ENCODE assay signal across 1 cellular context in the genomic region with DNA sequence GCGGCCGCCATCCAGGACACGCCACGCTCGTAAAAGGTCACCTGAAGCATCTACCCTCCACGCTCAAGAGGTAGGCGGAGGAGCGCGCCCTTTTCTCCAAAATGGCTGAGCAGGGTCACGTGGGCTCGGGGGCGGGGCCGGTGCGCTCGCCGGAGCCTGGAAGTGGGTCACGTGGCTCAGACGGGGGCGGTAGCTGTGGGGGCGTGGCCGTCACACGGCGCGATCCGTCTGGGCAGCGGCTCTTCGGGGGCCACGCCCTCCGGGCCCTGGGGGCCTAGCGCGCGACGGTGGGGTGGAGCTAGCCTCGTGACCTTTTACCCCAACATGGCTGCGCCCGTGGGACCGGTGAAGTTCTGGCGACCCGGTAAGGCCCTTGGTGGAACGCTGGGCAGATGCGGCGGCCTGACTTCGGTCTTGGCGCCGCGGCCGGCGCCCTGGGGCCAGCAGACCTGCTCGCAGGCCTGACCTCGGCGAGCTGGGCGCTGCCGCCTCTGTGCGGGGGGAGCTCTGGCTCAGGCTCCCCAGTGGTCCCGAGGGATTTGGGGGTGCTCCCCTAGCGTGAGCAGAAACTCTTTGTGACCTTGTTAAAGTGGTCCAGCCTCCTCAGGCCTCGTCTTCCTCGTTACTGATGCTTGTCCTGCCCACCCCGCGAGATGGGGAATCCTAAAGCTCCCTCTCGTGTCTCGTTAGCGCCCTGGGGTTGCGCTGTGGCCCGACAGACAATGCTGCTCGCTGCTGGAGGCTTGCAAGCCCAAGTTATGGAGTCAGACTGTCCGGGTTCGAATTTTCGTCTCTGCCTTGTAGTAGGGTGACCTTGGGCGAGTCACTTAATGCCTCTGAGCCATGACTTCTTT.
A peak's percentile ranks its signal among the peaks of the same experiment; 100 is the strongest.
TF ChIP-seq lines count a peak whose summit lies in the region.

A gene with protein sequence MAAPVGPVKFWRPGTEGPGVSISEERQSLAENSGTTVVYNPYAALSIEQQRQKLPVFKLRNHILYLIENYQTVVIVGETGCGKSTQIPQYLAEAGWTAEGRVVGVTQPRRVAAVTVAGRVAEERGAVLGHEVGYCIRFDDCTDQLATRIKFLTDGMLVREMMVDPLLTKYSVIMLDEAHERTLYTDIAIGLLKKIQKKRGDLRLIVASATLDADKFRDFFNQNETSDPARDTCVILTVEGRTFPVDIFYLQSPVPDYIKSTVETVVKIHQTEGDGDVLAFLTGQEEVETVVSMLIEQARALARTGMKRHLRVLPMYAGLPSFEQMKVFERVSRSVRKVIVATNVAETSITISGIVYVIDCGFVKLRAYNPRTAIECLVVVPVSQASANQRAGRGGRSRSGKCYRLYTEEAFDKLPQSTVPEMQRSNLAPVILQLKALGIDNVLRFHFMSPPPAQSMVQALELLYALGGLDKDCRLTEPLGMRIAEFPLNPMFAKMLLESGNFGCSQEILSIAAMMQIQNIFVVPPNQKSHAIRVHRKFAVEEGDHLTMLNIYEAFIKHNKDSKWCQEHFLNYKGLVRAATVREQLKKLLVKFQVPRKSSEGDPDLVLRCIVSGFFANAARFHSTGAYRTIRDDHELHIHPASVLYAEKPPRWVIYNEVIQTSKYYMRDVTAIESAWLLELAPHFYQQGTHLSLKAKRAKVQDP (plus strand): TSS at position 301 of the 854 bp plus-strand sequence. CDS start 24 bp downstream, at position 325.

TF ChIP-seq in K562, 482 proteins besides CTCF, POLR2A, EP300 and RAD21 (continued from another document and continues in another):
- TF ChIP-seq, protein P1, sequence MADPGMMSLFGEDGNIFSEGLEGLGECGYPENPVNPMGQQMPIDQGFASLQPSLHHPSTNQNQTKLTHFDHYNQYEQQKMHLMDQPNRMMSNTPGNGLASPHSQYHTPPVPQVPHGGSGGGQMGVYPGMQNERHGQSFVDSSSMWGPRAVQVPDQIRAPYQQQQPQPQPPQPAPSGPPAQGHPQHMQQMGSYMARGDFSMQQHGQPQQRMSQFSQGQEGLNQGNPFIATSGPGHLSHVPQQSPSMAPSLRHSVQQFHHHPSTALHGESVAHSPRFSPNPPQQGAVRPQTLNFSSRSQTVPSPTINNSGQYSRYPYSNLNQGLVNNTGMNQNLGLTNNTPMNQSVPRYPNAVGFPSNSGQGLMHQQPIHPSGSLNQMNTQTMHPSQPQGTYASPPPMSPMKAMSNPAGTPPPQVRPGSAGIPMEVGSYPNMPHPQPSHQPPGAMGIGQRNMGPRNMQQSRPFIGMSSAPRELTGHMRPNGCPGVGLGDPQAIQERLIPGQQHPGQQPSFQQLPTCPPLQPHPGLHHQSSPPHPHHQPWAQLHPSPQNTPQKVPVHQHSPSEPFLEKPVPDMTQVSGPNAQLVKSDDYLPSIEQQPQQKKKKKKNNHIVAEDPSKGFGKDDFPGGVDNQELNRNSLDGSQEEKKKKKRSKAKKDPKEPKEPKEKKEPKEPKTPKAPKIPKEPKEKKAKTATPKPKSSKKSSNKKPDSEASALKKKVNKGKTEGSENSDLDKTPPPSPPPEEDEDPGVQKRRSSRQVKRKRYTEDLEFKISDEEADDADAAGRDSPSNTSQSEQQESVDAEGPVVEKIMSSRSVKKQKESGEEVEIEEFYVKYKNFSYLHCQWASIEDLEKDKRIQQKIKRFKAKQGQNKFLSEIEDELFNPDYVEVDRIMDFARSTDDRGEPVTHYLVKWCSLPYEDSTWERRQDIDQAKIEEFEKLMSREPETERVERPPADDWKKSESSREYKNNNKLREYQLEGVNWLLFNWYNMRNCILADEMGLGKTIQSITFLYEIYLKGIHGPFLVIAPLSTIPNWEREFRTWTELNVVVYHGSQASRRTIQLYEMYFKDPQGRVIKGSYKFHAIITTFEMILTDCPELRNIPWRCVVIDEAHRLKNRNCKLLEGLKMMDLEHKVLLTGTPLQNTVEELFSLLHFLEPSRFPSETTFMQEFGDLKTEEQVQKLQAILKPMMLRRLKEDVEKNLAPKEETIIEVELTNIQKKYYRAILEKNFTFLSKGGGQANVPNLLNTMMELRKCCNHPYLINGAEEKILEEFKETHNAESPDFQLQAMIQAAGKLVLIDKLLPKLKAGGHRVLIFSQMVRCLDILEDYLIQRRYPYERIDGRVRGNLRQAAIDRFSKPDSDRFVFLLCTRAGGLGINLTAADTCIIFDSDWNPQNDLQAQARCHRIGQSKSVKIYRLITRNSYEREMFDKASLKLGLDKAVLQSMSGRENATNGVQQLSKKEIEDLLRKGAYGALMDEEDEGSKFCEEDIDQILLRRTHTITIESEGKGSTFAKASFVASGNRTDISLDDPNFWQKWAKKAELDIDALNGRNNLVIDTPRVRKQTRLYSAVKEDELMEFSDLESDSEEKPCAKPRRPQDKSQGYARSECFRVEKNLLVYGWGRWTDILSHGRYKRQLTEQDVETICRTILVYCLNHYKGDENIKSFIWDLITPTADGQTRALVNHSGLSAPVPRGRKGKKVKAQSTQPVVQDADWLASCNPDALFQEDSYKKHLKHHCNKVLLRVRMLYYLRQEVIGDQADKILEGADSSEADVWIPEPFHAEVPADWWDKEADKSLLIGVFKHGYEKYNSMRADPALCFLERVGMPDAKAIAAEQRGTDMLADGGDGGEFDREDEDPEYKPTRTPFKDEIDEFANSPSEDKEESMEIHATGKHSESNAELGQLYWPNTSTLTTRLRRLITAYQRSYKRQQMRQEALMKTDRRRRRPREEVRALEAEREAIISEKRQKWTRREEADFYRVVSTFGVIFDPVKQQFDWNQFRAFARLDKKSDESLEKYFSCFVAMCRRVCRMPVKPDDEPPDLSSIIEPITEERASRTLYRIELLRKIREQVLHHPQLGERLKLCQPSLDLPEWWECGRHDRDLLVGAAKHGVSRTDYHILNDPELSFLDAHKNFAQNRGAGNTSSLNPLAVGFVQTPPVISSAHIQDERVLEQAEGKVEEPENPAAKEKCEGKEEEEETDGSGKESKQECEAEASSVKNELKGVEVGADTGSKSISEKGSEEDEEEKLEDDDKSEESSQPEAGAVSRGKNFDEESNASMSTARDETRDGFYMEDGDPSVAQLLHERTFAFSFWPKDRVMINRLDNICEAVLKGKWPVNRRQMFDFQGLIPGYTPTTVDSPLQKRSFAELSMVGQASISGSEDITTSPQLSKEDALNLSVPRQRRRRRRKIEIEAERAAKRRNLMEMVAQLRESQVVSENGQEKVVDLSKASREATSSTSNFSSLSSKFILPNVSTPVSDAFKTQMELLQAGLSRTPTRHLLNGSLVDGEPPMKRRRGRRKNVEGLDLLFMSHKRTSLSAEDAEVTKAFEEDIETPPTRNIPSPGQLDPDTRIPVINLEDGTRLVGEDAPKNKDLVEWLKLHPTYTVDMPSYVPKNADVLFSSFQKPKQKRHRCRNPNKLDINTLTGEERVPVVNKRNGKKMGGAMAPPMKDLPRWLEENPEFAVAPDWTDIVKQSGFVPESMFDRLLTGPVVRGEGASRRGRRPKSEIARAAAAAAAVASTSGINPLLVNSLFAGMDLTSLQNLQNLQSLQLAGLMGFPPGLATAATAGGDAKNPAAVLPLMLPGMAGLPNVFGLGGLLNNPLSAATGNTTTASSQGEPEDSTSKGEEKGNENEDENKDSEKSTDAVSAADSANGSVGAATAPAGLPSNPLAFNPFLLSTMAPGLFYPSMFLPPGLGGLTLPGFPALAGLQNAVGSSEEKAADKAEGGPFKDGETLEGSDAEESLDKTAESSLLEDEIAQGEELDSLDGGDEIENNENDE (IDR thresholded peaks at IDR 0.05; ENCODE audit: low read depth, low read length) = no peak
- TF ChIP-seq SRSF3 (IDR thresholded peaks at IDR 0.05; ENCODE audit: insufficient read depth, low read length) (no peak), ATF7 (IDR thresholded peaks at IDR 0.05) (peak; percentile 50), ZNF324 (CRISPR knock-in tag; IDR thresholded peaks at IDR 0.05) (peak; percentile 35; the same call in 1 of the 2 replicates), LEF1 (IDR thresholded peaks at IDR 0.05) (no peak; the same call in 1 of the 2 replicates), SRSF7 (optimal IDR thresholded peaks at IDR 0.05; ENCODE audit: low read depth, low read length) (no peak), PHB2 (IDR thresholded peaks at IDR 0.05; ENCODE audit: low read depth) (no peak), ZKSCAN8 (CRISPR knock-in tag; IDR thresholded peaks at IDR 0.05) (no peak), JUN (IDR thresholded peaks at IDR 0.05; ENCODE audit: borderline replicate concordance, low read depth, low read length) (peak; percentile 71; the same call in 1 of the 2 replicates), JUN (CRISPR knock-in tag; IDR thresholded peaks at IDR 0.05; ENCODE audit: borderline replicate concordance) (no peak), TEAD4 (IDR thresholded peaks at IDR 0.05; ENCODE audit: low read length) (no peak), TEAD4 (CRISPR knock-in tag; IDR thresholded peaks at IDR 0.05; ENCODE audit: borderline replicate concordance) (no peak), TCF7 (IDR thresholded peaks at IDR 0.05; ENCODE audit: borderline replicate concordance) (no peak), ZFPM2 (CRISPR knock-in tag; IDR thresholded peaks at IDR 0.05) (no peak), RBM34 (IDR thresholded peaks at IDR 0.05; ENCODE audit: borderline replicate concordance, insufficient read depth, low read length) (no peak), EGR1 (conservative IDR thresholded peaks at IDR 0.05) (peak; percentile 98), CBX1 (IDR thresholded peaks at IDR 0.05; ENCODE audit: low read depth) (peak; percentile 87; the same call in 1 of the 2 replicates), RBM14 (IDR thresholded peaks at IDR 0.05; ENCODE audit: borderline replicate concordance, insufficient read depth, low read depth, low read length) (no peak)
- TF ChIP-seq, protein P2, sequence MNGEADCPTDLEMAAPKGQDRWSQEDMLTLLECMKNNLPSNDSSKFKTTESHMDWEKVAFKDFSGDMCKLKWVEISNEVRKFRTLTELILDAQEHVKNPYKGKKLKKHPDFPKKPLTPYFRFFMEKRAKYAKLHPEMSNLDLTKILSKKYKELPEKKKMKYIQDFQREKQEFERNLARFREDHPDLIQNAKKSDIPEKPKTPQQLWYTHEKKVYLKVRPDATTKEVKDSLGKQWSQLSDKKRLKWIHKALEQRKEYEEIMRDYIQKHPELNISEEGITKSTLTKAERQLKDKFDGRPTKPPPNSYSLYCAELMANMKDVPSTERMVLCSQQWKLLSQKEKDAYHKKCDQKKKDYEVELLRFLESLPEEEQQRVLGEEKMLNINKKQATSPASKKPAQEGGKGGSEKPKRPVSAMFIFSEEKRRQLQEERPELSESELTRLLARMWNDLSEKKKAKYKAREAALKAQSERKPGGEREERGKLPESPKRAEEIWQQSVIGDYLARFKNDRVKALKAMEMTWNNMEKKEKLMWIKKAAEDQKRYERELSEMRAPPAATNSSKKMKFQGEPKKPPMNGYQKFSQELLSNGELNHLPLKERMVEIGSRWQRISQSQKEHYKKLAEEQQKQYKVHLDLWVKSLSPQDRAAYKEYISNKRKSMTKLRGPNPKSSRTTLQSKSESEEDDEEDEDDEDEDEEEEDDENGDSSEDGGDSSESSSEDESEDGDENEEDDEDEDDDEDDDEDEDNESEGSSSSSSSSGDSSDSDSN (IDR thresholded peaks at IDR 0.05; ENCODE audit: borderline replicate concordance in 1 of 2, low read depth in 2 of 2, low read length in 2 of 2) = 0 out of 4 replicates have a peak, but pooled peaks of 1 of the 2 experiments have one; percentile 44
- TF ChIP-seq, protein P3, sequence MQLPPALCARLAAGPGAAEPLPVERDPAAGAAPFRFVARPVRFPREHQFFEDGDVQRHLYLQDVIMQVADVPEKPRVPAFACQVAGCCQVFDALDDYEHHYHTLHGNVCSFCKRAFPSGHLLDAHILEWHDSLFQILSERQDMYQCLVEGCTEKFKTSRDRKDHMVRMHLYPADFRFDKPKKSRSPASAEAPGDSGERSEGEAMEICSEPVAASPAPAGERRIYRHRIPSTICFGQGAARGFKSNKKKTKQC (CRISPR knock-in tag; IDR thresholded peaks at IDR 0.05) = peak; percentile 78; the same call in 1 of the 2 replicates
- TF ChIP-seq, protein P4, sequence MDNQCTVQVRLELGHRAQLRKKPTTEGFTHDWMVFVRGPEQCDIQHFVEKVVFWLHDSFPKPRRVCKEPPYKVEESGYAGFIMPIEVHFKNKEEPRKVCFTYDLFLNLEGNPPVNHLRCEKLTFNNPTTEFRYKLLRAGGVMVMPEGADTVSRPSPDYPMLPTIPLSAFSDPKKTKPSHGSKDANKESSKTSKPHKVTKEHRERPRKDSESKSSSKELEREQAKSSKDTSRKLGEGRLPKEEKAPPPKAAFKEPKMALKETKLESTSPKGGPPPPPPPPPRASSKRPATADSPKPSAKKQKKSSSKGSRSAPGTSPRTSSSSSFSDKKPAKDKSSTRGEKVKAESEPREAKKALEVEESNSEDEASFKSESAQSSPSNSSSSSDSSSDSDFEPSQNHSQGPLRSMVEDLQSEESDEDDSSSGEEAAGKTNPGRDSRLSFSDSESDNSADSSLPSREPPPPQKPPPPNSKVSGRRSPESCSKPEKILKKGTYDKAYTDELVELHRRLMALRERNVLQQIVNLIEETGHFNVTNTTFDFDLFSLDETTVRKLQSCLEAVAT (IDR thresholded peaks at IDR 0.05) = no peak
- TF ChIP-seq, protein P5, sequence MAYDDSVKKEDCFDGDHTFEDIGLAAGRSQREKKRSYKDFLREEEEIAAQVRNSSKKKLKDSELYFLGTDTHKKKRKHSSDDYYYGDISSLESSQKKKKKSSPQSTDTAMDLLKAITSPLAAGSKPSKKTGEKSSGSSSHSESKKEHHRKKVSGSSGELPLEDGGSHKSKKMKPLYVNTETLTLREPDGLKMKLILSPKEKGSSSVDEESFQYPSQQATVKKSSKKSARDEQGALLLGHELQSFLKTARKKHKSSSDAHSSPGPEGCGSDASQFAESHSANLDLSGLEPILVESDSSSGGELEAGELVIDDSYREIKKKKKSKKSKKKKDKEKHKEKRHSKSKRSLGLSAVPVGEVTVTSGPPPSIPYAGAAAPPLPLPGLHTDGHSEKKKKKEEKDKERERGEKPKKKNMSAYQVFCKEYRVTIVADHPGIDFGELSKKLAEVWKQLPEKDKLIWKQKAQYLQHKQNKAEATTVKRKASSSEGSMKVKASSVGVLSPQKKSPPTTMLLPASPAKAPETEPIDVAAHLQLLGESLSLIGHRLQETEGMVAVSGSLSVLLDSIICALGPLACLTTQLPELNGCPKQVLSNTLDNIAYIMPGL (CRISPR knock-in tag; IDR thresholded peaks at IDR 0.05) = no peak
- TF ChIP-seq, protein P6, sequence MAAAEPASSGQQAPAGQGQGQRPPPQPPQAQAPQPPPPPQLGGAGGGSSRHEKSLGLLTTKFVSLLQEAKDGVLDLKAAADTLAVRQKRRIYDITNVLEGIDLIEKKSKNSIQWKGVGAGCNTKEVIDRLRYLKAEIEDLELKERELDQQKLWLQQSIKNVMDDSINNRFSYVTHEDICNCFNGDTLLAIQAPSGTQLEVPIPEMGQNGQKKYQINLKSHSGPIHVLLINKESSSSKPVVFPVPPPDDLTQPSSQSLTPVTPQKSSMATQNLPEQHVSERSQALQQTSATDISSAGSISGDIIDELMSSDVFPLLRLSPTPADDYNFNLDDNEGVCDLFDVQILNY (CRISPR knock-in tag; IDR thresholded peaks at IDR 0.05) = no peak
- TF ChIP-seq, protein P7, sequence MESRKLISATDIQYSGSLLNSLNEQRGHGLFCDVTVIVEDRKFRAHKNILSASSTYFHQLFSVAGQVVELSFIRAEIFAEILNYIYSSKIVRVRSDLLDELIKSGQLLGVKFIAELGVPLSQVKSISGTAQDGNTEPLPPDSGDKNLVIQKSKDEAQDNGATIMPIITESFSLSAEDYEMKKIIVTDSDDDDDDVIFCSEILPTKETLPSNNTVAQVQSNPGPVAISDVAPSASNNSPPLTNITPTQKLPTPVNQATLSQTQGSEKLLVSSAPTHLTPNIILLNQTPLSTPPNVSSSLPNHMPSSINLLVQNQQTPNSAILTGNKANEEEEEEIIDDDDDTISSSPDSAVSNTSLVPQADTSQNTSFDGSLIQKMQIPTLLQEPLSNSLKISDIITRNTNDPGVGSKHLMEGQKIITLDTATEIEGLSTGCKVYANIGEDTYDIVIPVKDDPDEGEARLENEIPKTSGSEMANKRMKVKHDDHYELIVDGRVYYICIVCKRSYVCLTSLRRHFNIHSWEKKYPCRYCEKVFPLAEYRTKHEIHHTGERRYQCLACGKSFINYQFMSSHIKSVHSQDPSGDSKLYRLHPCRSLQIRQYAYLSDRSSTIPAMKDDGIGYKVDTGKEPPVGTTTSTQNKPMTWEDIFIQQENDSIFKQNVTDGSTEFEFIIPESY (CRISPR knock-in tag; IDR thresholded peaks at IDR 0.05) = no peak
